ENCODE assay signal across 14 cellular contexts in the genomic region with DNA sequence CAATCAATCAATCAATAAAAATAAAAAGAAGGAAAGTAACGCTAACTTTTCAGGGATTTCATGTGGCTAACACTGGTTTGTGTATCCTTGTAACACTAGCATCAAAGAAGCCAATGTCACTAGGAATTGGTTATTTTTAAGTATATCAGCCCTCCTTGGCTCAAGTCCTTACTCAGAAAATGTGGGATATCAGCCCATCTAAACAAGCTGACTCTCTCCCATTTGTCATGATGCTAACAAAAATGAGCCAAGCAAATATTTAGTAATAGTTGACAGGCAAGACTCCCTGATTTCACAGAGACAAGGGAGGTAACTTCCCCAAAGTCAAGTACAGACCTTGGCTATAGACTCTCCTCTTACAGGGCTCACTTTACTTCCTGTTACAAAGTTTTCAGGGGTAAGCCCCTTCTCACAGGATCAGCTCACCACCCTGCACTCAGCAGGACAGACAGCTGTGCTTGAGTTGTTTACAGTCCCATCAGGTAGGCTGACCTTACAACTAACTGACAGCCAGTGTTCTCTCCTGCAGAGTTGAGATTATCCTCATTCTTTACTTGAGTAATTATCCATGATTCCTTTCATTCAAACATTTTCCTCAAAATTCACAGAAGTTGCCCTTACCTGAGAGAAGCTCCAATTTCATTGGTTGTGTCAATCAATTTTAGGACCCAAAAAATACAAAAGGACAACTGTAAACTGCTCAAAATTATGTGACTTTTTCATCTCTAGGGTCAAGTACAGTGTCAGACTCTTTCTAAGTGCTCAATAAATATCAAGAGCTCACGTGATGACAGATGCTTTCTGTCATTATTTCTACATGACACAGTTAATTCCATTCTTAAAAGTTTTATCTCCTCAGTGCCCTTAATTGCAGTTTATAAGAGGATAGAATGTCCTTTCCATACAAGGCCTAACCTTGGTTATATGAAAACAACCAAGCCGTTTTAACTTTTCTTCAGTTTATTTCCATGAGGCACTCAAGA. TPM values are rescaled to one million over a fixed set of nuclear protein-coding genes. Genes with fewer than 3 reads are reported as not detected.
DNase-seq lines count a peak whose midpoint lies in the region; ATAC-seq and TF ChIP-seq lines count a peak whose summit lies in the region.
"Had no signal": no experiment of that assay in that cellular context is flagged by ENCODE, and none has a peak within 500 bp of the region (broad histone marks: within the 10 kb centered on the region; RNA-seq: fewer than 3 reads in every experiment).

No MANE protein-coding gene starts in this region.

- no peak for TF ChIP-seq POLR2A in prostate gland (IDR thresholded peaks at IDR 0.05)

- H3K27ac ChIP-seq in SJCRH30 (no peak overlapping the region), neural progenitor cell (no peak overlapping the region), prostate gland (no peak overlapping the region)
- H3K27ac ChIP-seq: psoas muscle had no signal

- no peak overlapping the region for H2AFZ ChIP-seq in neural progenitor cell (replicated peaks)

- DNase-seq in SJCRH30: peak; percentile 2 to 21
- peak; percentile 5 for DNase-seq in neural progenitor cell (ENCODE audit: low spot score)
- no peak for DNase-seq in prostate gland (ENCODE audit: low spot score)
- no peak for DNase-seq in stimulated activated CD4-positive, alpha-beta T cell treated with anti-CD3 and anti-CD28 coated beads, Interleukin-12 subunit alpha, Interleukin-12 subunit beta, amount 100 ng/mL, for 4 hours
- DNase-seq in HuH-7 (ENCODE audit: low spot score): no peak
- no peak for DNase-seq in NCI-H1092 (lab: John Stamatoyannopoulos, UW)
- DNase-seq: activated CD4-positive, CD25-positive, alpha-beta regulatory T cell; NCI-H187; psoas muscle had no signal

- H3K9me3 ChIP-seq in SJCRH30 (replicated peaks) (no peaks in the 10 kb centered on the region), neural progenitor cell (ENCODE audit: low read depth) (no peaks in the 10 kb centered on the region), prostate gland (no peaks in the 10 kb centered on the region)
- H3K9me3 ChIP-seq: HAP-1, psoas muscle had no signal

- H3K4me3 Mint-ChIP-seq in neural progenitor cell: no peak overlapping the region
- H3K4me3 Mint-ChIP-seq: type B pancreatic cell had no signal

- H3K27me3 ChIP-seq in SJCRH30 (no peaks in the 10 kb centered on the region), neural progenitor cell (no peaks in the 10 kb centered on the region), prostate gland (replicated peaks; ENCODE audit: insufficient read depth) (no peaks in the 10 kb centered on the region)

- H3K4me3 ChIP-seq in SJCRH30 (no peak overlapping the region), neural progenitor cell (no peak overlapping the region), prostate gland (no peak overlapping the region)
- H3K4me3 ChIP-seq: HAP-1, psoas muscle had no signal

- H3K4me2 ChIP-seq in neural progenitor cell: no peak overlapping the region

- peaks cover 3% of the 10 kb centered on the region for H3F3A ChIP-seq in neural progenitor cell (ENCODE audit: low read depth)

- ATAC-seq in GM19025 (IDR thresholded peaks at IDR 0.05; ENCODE audit: low read depth, unreplicated experiment) (peak; percentile 87), HG03354 (IDR thresholded peaks at IDR 0.05; ENCODE audit: poor library complexity, severe bottlenecking, unreplicated experiment) (peak; percentile 69)

- no peaks in the 10 kb centered on the region for H3K79me2 ChIP-seq in neural progenitor cell (ENCODE audit: low read depth)

- no peaks in the 10 kb centered on the region for H3K36me3 Mint-ChIP-seq in neural progenitor cell
- H3K36me3 Mint-ChIP-seq: type B pancreatic cell had no signal

- TF ChIP-seq CTCF in neural progenitor cell (IDR thresholded peaks at IDR 0.05) (no peak), prostate gland (IDR thresholded peaks at IDR 0.05) (no peak)

- no peaks in the 10 kb centered on the region for H4K20me1 ChIP-seq in neural progenitor cell (ENCODE audit: low read depth)

- H3K9me3 Mint-ChIP-seq in neural progenitor cell: peaks cover 3% of the 10 kb centered on the region
- H3K9me3 Mint-ChIP-seq: type B pancreatic cell had no signal

- H3K4me1 Mint-ChIP-seq in neural progenitor cell: peaks cover 4% of the 10 kb centered on the region

- intact Hi-C loops in prostate gland (cut with DNase I): no loop called here

- H3K27ac Mint-ChIP-seq in neural progenitor cell: no peak overlapping the region
- H3K27ac Mint-ChIP-seq: type B pancreatic cell had no signal

- no peak overlapping the region for H3K9ac ChIP-seq in neural progenitor cell

- WGBS in prostate gland: 34% methylated on average over 3 of the region's 3 CpGs

- no peaks in the 10 kb centered on the region for H3K27me3 Mint-ChIP-seq in neural progenitor cell (ENCODE audit: insufficient read depth, low read depth)
- H3K27me3 Mint-ChIP-seq: type B pancreatic cell had no signal

- no peaks in the 10 kb centered on the region for H3K36me3 ChIP-seq in SJCRH30
- no peaks in the 10 kb centered on the region for H3K36me3 ChIP-seq in neural progenitor cell
- H3K36me3 ChIP-seq in prostate gland: no peaks in the 10 kb centered on the region
- H3K36me3 ChIP-seq: HAP-1 had no signal

- H3K4me1 ChIP-seq in SJCRH30 (0 out of 2 replicates have a peak, but pooled peaks cover 8% of the 10 kb centered on the region), neural progenitor cell (no peaks in the 10 kb centered on the region), prostate gland (replicated peaks) (no peaks in the 10 kb centered on the region)
- H3K4me1 ChIP-seq: HAP-1, psoas muscle had no signal

RNA-seq across cellular contexts. Expression of gene BMP5, which starts 38.1 kb away (rescaled TPM):
- total RNA-seq in SJCRH30 (2014; rRNA removed; shearing (Covaris generic)): 61.2 and 72.3 TPM in 2 replicates
- total RNA-seq in neural progenitor cell (ENCODE audit: low replicate concordance) (1.2 and 1.5 TPM in 2 replicates), prostate gland (1 to 10 TPM in 1 of 2 donors, under 1 TPM in 1; 0.80 to 2.1 TPM)
- total RNA-seq: mesenteric fat pad had no signal

Comparison
In these comparisons a context has a peak if more than half of its experiments do, and no peak if none do; other contexts are left out.
1. DNase-seq: peak in SJCRH30 (2 of 2) and neural progenitor cell (single experiment); none in prostate gland (single experiment), stimulated activated CD4-positive, alpha-beta T cell treated with anti-CD3 and anti-CD28 coated beads, Interleukin-12 subunit alpha, Interleukin-12 subunit beta, amount 100 ng/mL, for 4 hours (single experiment), HuH-7 (single experiment) and NCI-H1092 (single experiment).
2. RNA of gene BMP5, which starts 38.1 kb away (total RNA-seq): 61.2 to 72.3 TPM in SJCRH30; 0.80 to 2.1 TPM in prostate gland and 1.2 to 1.5 TPM in neural progenitor cell; every median in the first group is over 10 times any median in the second.